In genomic region chr11:115653076-115653475, GRCh38 we compare ENCODE assay signal across 21 cellular contexts.
"Had no signal": no experiment of that assay in that cellular context is flagged by ENCODE, and none has a peak within 500 bp of the region (broad histone marks: within the 10 kb centered on the region; RNA-seq: fewer than 3 reads in every experiment).

No MANE protein-coding gene starts in this region.

- ATAC-seq: activated CD4-positive, alpha-beta T cell treated with anti-CD3 and anti-CD28 coated beads for 36 hours; heart right ventricle; left ventricle myocardium superior; natural killer cell treated with Interleukin-12 subunit alpha and Interleukin-12 subunit beta and Interleukin-15 and Interleukin-18, amount 100 ng/mL, for 72 hours; right cardiac atrium had no signal

- H3K27ac ChIP-seq: adrenal gland, ascending aorta, colonic mucosa, heart right ventricle, neutrophil, ovary, prostate gland, upper lobe of left lung had no signal

- DNase-seq: activated B cell treated with CpG ODN at 0.5 μM for 24 hours; activated CD4-positive, alpha-beta T cell treated with anti-CD3 and anti-CD28 coated beads for 36 hours; activated CD4-positive, alpha-beta T cell treated with anti-CD3 and anti-CD28 coated beads, Interleukin-2, amount 50 U/mL, for 4 hours; activated CD8-positive, alpha-beta memory T cell treated with anti-CD3 and anti-CD28 coated beads for 24 hours; activated CD8-positive, alpha-beta memory T cell treated with anti-CD3 and anti-CD28 coated beads, Interleukin-2, amount 50 U/mL, for 4 hours; activated naive CD4-positive, alpha-beta T cell; activated T-cell treated with anti-CD3 and anti-CD28 coated beads, Interleukin-2, amount 50 U/mL, for 24 hours; adrenal gland; colonic mucosa; heart right ventricle; left ventricle myocardium superior; ovary; right cardiac atrium; stimulated activated CD4-positive, alpha-beta T cell treated with anti-CD3 and anti-CD28 coated beads, Interleukin-4, amount 100 ng/mL, for 24 hours; stimulated activated naive CD4-positive, alpha-beta T cell treated with Interleukin-2 at 50 U/mL for 16 hours; T-helper 9 cell; upper lobe of left lung had no signal
